Comparison of ENCODE assay signal across 19 cellular contexts in the genomic region with DNA sequence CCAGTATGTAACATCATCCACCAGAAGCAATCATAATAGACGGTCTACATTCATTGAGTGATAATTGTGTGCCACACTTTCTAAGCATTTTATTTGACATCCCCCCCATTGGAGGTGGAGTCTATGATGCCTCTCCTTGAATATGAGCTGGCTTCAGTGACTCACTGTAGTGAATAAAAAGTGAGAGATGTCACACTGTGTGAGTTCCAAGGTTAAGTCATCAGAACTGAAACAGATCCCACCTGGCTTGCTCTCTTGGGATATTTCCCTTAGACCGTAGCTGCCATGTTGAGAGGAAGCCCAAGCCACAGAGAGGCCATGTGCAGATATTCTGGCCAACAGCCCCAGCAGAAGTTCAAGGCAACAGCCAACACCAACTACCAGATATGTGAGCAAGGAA. TPM values are rescaled to one million over a fixed set of nuclear protein-coding genes. Genes with fewer than 3 reads are reported as not detected.
"Had no signal": no experiment of that assay in that cellular context is flagged by ENCODE, and none has a peak within 500 bp of the region (broad histone marks: within the 10 kb centered on the region; RNA-seq: fewer than 3 reads in every experiment).

No MANE protein-coding gene starts in this region.

- DNase-seq: activated CD4-positive, alpha-beta memory T cell treated with anti-CD3 and anti-CD28 coated beads for 36 hours; activated CD4-positive, CD25-positive, alpha-beta regulatory T cell treated with anti-CD3 and anti-CD28 coated beads, Interleukin-2, amount 50 U/mL, for 72 hours; activated naive CD4-positive, alpha-beta T cell treated with anti-CD3 and anti-CD28 coated beads for 36 hours; activated T-cell treated with anti-CD3 and anti-CD28 coated beads, Interleukin-2, amount 50 U/mL, for 72 hours; cortex of kidney; effector CD8-positive, alpha-beta T cell; immature natural killer cell; left colon; naive thymus-derived CD4-positive, alpha-beta T cell; retina; stimulated activated CD4-positive, alpha-beta T cell treated with anti-CD3 and anti-CD28 coated beads, Interleukin-4, amount 100 ng/mL, for 1 hour; stimulated activated CD8-positive, alpha-beta memory T cell treated with anti-CD3 and anti-CD28 coated beads, Interleukin-4, amount 100 ng/mL, for 48 hours; stimulated activated naive CD8-positive, alpha-beta T cell treated with anti-CD3 and anti-CD28 coated beads, Interleukin-15, amount 100 ng/mL, for 72 hours; T-helper 17 cell; testis had no signal

- H3K4me1 ChIP-seq: testis had no signal

- H3K27ac ChIP-seq: testis had no signal

- H3K9me3 ChIP-seq: testis had no signal

- H3K4me3 ChIP-seq: lung, testis had no signal

- H3K27me3 ChIP-seq: testis had no signal

RNA-seq across cellular contexts. Expression of gene RTBDN, which starts 12.6 kb away (rescaled TPM):
- total RNA-seq: activated CD4-positive, alpha-beta memory T cell treated with anti-CD3 and anti-CD28 coated beads for 36 hours; activated naive CD4-positive, alpha-beta T cell treated with anti-CD3 and anti-CD28 coated beads for 36 hours; activated T-cell treated with anti-CD3 and anti-CD28 coated beads, Interleukin-2, amount 50 U/mL, for 72 hours; epithelial cell of proximal tubule; lung; naive thymus-derived CD4-positive, alpha-beta T cell; T-helper 17 cell; urinary bladder had no signal
- polyA plus RNA-seq: immature natural killer cell; lung; naive thymus-derived CD4-positive, alpha-beta T cell had no signal

RNA-seq across cellular contexts. Expression of gene THSD8, which starts 19.9 kb away (rescaled TPM):
- total RNA-seq: epithelial cell of proximal tubule, mononuclear cell, urinary bladder had no signal
- polyA plus RNA-seq: naive thymus-derived CD4-positive, alpha-beta T cell; urinary bladder had no signal
